Comparison of ENCODE assay signal across 8 cellular contexts in genomic region chr14:95993768-95994592, GRCh38. TPM values are rescaled to one million over a fixed set of nuclear protein-coding genes. Genes with fewer than 3 reads are reported as not detected.
DNase-seq lines count a peak whose midpoint lies in the region; ATAC-seq and TF ChIP-seq lines count a peak whose summit lies in the region.

No MANE protein-coding gene starts in this region.

- H3K27me3 ChIP-seq in KMS-11 (ENCODE audit: insufficient read depth, low read depth) (no peaks in the 10 kb centered on the region), Panc1 (ENCODE audit: control insufficient read depth, insufficient read depth, low read length) (no peaks in the 10 kb centered on the region), transverse colon (peaks cover 19% of the 10 kb centered on the region)

- no peaks in the 10 kb centered on the region for H4K20me1 ChIP-seq in KMS-11 (ENCODE audit: insufficient read depth)

- ATAC-seq in activated CD4-positive, alpha-beta T cell treated with anti-CD3 and anti-CD28 coated beads for 36 hours = no peak
- ATAC-seq in Panc1 (peak; percentile 60; the same call in 1 of the 2 replicates), left lobe of liver (peak; percentile 82)

- H2AFZ ChIP-seq in KMS-11 (ENCODE audit: low read depth) = no peak overlapping the region

- no peak overlapping the region for H3K9ac ChIP-seq in KMS-11

- in situ Hi-C loops in Panc1 (cut with HindIII; ENCODE audit: low pct_unique_long_range_greater_than_20kb, low sequenced_read_pairs) = no loop called here
- in situ Hi-C loops in transverse colon (cut with MboI; ENCODE audit: low pct_ligation_motif_present in 1 of 4, low pct_unique_long_range_greater_than_20kb in 1 of 4, low sequenced_read_pairs in 3 of 4) = loop anchor here (10.0 to 25.0 kb wide), 3 partner anchors 429 to 557 kb away; no protein-coding TSS in a partner anchor

- H3K4me2 ChIP-seq in KMS-11 = no peak overlapping the region

- H3K79me2 ChIP-seq in KMS-11 (ENCODE audit: insufficient read depth, low read depth) = no peaks in the 10 kb centered on the region

- H3K36me3 Mint-ChIP-seq in activated CD4-positive, alpha-beta T cell treated with anti-CD3 and anti-CD28 coated beads for 36 hours (ENCODE audit: low read depth) = no peaks in the 10 kb centered on the region

- no peak overlapping the region for H3K4me3 Mint-ChIP-seq in activated CD4-positive, alpha-beta T cell treated with anti-CD3 and anti-CD28 coated beads for 36 hours

- 26% methylated on average over 5 of the region's 5 CpGs; no CpG with 5 or more reads in 1 of the 2 donors for WGBS in transverse colon (ENCODE audit: low coverage in 1 of 2), 2 donors

- POLR2A ChIA-PET in activated CD4-positive, alpha-beta T cell treated with anti-CD3 and anti-CD28 coated beads for 36 hours (lab: Charles Lee) = interaction anchor here (0.6 kb wide), 1 partner anchor 435 kb away, joined by 4 read pairs; no protein-coding TSS in a partner anchor
- POLR2A ChIA-PET in Panc1 (lab: Charles Lee) = no interaction called here

- H3K27ac Mint-ChIP-seq in activated CD4-positive, alpha-beta T cell treated with anti-CD3 and anti-CD28 coated beads for 36 hours = no peak overlapping the region

- H3K4me1 Mint-ChIP-seq in activated CD4-positive, alpha-beta T cell treated with anti-CD3 and anti-CD28 coated beads for 36 hours = no peaks in the 10 kb centered on the region

- peaks cover 30% of the 10 kb centered on the region for H3K27me3 Mint-ChIP-seq in activated CD4-positive, alpha-beta T cell treated with anti-CD3 and anti-CD28 coated beads for 36 hours

- TF ChIP-seq POLR2A in transverse colon (IDR thresholded peaks at IDR 0.05) = no peak

- TF ChIP-seq CTCF in KMS-11 (conservative IDR thresholded peaks at IDR 0.05; ENCODE audit: low read depth, low read length) = peak; percentile 85
- peak; percentile 78 for TF ChIP-seq CTCF in Panc1 (IDR thresholded peaks at IDR 0.05)
- peak; percentile 64 to 75 (median 70) for TF ChIP-seq CTCF in transverse colon (IDR thresholded peaks at IDR 0.05)

- no peaks in the 10 kb centered on the region for H3K4me1 ChIP-seq in KMS-11 (ENCODE audit: low read depth, poor library complexity, severe bottlenecking)
- H3K4me1 ChIP-seq in Panc1 (ENCODE audit: control insufficient read depth, insufficient read depth, low read length) = no peaks in the 10 kb centered on the region
- no peaks in the 10 kb centered on the region for H3K4me1 ChIP-seq in transverse colon

- no TSS peak for BruUV-seq in Panc1 (replicated peaks; lab: Mats Ljungman, UMichigan)

- intact Hi-C loops in activated CD4-positive, alpha-beta T cell treated with anti-CD3 and anti-CD28 coated beads for 36 hours (cut with DNase I, micrococcal nuclease) = loop anchor here (1.0 to 5.0 kb wide), 4 partner anchors 99 to 433 kb away; no protein-coding TSS in a partner anchor
- intact Hi-C loops in Panc1 (cut with micrococcal nuclease; ENCODE audit: unreplicated experiment) = loop anchor here (1.0 to 10.0 kb wide), 3 partner anchors 99 to 433 kb away; no protein-coding TSS in a partner anchor
- intact Hi-C loops in transverse colon (cut with DNase I; ENCODE audit: low total_unique reads) = loop anchor here (5.0 kb wide), 1 partner anchor 437 kb away; no protein-coding TSS in a partner anchor

- no peak for TF ChIP-seq EP300 in transverse colon (IDR thresholded peaks at IDR 0.05; ENCODE audit: low read depth)

- H3K4me3 ChIP-seq in KMS-11 (IDR thresholded peaks at IDR 0.05; ENCODE audit: insufficient read depth, low read depth, low read length) = no peak overlapping the region
- H3K4me3 ChIP-seq in Panc1 (ENCODE audit: low read depth in 2 of 2, low read length in 2 of 2) = no peak overlapping the region
- no peak overlapping the region for H3K4me3 ChIP-seq in transverse colon

- H3K27ac ChIP-seq in KMS-11 = no peak overlapping the region
- no peak overlapping the region for H3K27ac ChIP-seq in Panc1 (ENCODE audit: low read length)
- no peak overlapping the region for H3K27ac ChIP-seq in transverse colon

- peak; percentile 42 for DNase-seq in activated CD4-positive, alpha-beta T cell treated with anti-CD3 and anti-CD28 coated beads for 36 hours
- DNase-seq in activated CD4-positive, alpha-beta T cell treated with anti-CD3 and anti-CD28 coated beads for 1 hour = no peak
- DNase-seq in Panc1 (ENCODE audit: low read depth, low spot score) = peak; percentile 12
- DNase-seq in cerebellum (ENCODE audit: low spot score) = peak; percentile 63
- no peak for DNase-seq in left lobe of liver (ENCODE audit: low spot score)
- no peak for DNase-seq in transverse colon
- no peak for DNase-seq in NK-92 (lab: John Stamatoyannopoulos, UW; ENCODE audit: unreplicated experiment)

- no peaks in the 10 kb centered on the region for H3K36me3 ChIP-seq in KMS-11 (ENCODE audit: insufficient read depth)
- H3K36me3 ChIP-seq in Panc1 (ENCODE audit: control insufficient read depth, insufficient read depth, low read length) = no peaks in the 10 kb centered on the region
- H3K36me3 ChIP-seq in transverse colon = no peaks in the 10 kb centered on the region

- CTCF ChIA-PET in activated CD4-positive, alpha-beta T cell treated with anti-CD3 and anti-CD28 coated beads for 36 hours (lab: Charles Lee) = interaction anchor here (0.5 to 2.3 kb wide), 18 partner anchors 8 to 1519 kb away, joined by 3 to 16 read pairs (median 3); no protein-coding TSS in a partner anchor
- CTCF ChIA-PET in Panc1 (lab: Charles Lee) = interaction anchor here (0.6 to 1.0 kb wide), 2 partner anchors 314 to 432 kb away, joined by 6 read pairs; no protein-coding TSS in a partner anchor

- no peaks in the 10 kb centered on the region for H3K9me3 ChIP-seq in Panc1 (ENCODE audit: control insufficient read depth, insufficient read depth, low read depth, low read length)
- H3K9me3 ChIP-seq in transverse colon = peaks cover 10 to 12% of the 10 kb centered on the region in 2 donors

- peaks cover 16% of the 10 kb centered on the region for H3K9me3 Mint-ChIP-seq in activated CD4-positive, alpha-beta T cell treated with anti-CD3 and anti-CD28 coated beads for 36 hours (ENCODE audit: low read depth)

RNA-seq across cellular contexts. Expression of gene C14orf132, which starts 45.2 kb away (rescaled TPM):
- 1 to 10 TPM; 4.1 to 4.3 TPM for total RNA-seq in activated CD4-positive, alpha-beta T cell treated with anti-CD3 and anti-CD28 coated beads for 36 hours
- total RNA-seq in Panc1 (2021; ENCODE audit: unreplicated experiment) (23.0 TPM), cerebellum (91.6 TPM), left lobe of liver (4.7 TPM), transverse colon (1 to 10 TPM; 3.5 to 6.4 (median 5.0) TPM)
- polyA plus RNA-seq in Panc1 (2012; ENCODE audit: insufficient read length) = 10.8 TPM

Comparison
In these comparisons a context has a peak if more than half of its experiments do, and no peak if none do; other contexts are left out.
1. DNase-seq: peak in activated CD4-positive, alpha-beta T cell treated with anti-CD3 and anti-CD28 coated beads for 36 hours (single experiment), Panc1 (single experiment) and cerebellum (single experiment); none in activated CD4-positive, alpha-beta T cell treated with anti-CD3 and anti-CD28 coated beads for 1 hour (single experiment), left lobe of liver (single experiment), transverse colon (single experiment) and NK-92 (single experiment).
2. Peak in every context shown above with its lines, with median percentiles within 50 percentile points of each other: CTCF ChIP-seq.